ENCODE assay signal across 8 cellular contexts in genomic region chr12:71439362-71439612, GRCh38. TPM values are rescaled to one million over a fixed set of nuclear protein-coding genes. Genes with fewer than 3 reads are reported as not detected.
DNase-seq lines count a peak whose midpoint lies in the region; ATAC-seq and TF ChIP-seq lines count a peak whose summit lies in the region.

No MANE protein-coding gene starts in this region.

- peaks cover 21% of the 10 kb centered on the region for H3K4me1 Mint-ChIP-seq in activated naive CD4-positive, alpha-beta T cell treated with anti-CD3 and anti-CD28 coated beads, Interleukin-2, amount 10 ng/mL, durations not matched to agents 7 days and 5 days

- no peak for DNase-seq in activated naive CD4-positive, alpha-beta T cell treated with anti-CD3 and anti-CD28 coated beads, Interleukin-2, amount 10 ng/mL, durations not matched to agents 7 days and 5 days
- DNase-seq in activated naive CD4-positive, alpha-beta T cell treated with anti-CD3 and anti-CD28 coated beads, Interleukin-2, amount 50 U/mL, for 16 hours: no peak
- DNase-seq in cardiac fibroblast (ENCODE audit: low read depth in 2 of 2): peak in 1 of 2 donors; percentile 15
- no peak for DNase-seq in effector CD8-positive, alpha-beta T cell (lab: John Stamatoyannopoulos, UW)

- peaks cover 71% of the 10 kb centered on the region for H3K27me3 Mint-ChIP-seq in activated naive CD4-positive, alpha-beta T cell treated with anti-CD3 and anti-CD28 coated beads, Interleukin-2, amount 10 ng/mL, durations not matched to agents 7 days and 5 days

- TF ChIP-seq CTCF in cardiac fibroblast (IDR thresholded peaks at IDR 0.05; ENCODE audit: low read depth, low read length): no peak

- no peak for ATAC-seq in GM19463 (IDR thresholded peaks at IDR 0.05; ENCODE audit: unreplicated experiment)
- no peak for ATAC-seq in GM18858 (IDR thresholded peaks at IDR 0.05; ENCODE audit: unreplicated experiment)

- H3K9me3 ChIP-seq in mucosa of rectum (ENCODE audit: control insufficient read depth in 2 of 2, low read length in 2 of 2): peaks cover 0 to 2% of the 10 kb centered on the region in 2 donors

- peak overlapping the region; percentile 54 for H3K4me3 Mint-ChIP-seq in activated naive CD4-positive, alpha-beta T cell treated with anti-CD3 and anti-CD28 coated beads, Interleukin-2, amount 10 ng/mL, durations not matched to agents 7 days and 5 days

- H3K36me3 Mint-ChIP-seq in activated naive CD4-positive, alpha-beta T cell treated with anti-CD3 and anti-CD28 coated beads, Interleukin-2, amount 10 ng/mL, durations not matched to agents 7 days and 5 days: no peaks in the 10 kb centered on the region

- H3K27me3 ChIP-seq in mucosa of rectum (ENCODE audit: control insufficient read depth in 2 of 2, insufficient read depth in 2 of 2, low read length in 2 of 2): peaks cover 13 to 30% of the 10 kb centered on the region in 2 donors

- H3K27ac Mint-ChIP-seq in activated naive CD4-positive, alpha-beta T cell treated with anti-CD3 and anti-CD28 coated beads, Interleukin-2, amount 10 ng/mL, durations not matched to agents 7 days and 5 days: no peak overlapping the region

- no peak overlapping the region for H3K27ac ChIP-seq in mucosa of rectum (ENCODE audit: low read depth in 2 of 2, low read length in 2 of 2)
- H3K27ac ChIP-seq in urinary bladder (ENCODE audit: low read depth): no peak overlapping the region

- H3K36me3 ChIP-seq in mucosa of rectum (ENCODE audit: control insufficient read depth in 2 of 2, insufficient read depth in 2 of 2, low read length in 2 of 2) (no peaks in the 10 kb centered on the region), urinary bladder (ENCODE audit: insufficient read depth) (no peaks in the 10 kb centered on the region)

- CTCF ChIA-PET in activated naive CD4-positive, alpha-beta T cell treated with anti-CD3 and anti-CD28 coated beads, Interleukin-2, amount 10 ng/mL, durations not matched to agents 7 days and 5 days (lab: Charles Lee): no interaction called here

- H3K4me1 ChIP-seq in mucosa of rectum (ENCODE audit: control insufficient read depth in 2 of 2, insufficient read depth in 2 of 2, low read length in 2 of 2) (peaks cover 17 to 18% of the 10 kb centered on the region in 2 donors), urinary bladder (ENCODE audit: insufficient read depth) (no peaks in the 10 kb centered on the region)

- no peak overlapping the region for H3K9ac ChIP-seq in mucosa of rectum (ENCODE audit: low read depth in 1 of 2, low read length in 2 of 2)

- H3K9me3 Mint-ChIP-seq in activated naive CD4-positive, alpha-beta T cell treated with anti-CD3 and anti-CD28 coated beads, Interleukin-2, amount 10 ng/mL, durations not matched to agents 7 days and 5 days: peaks cover 7% of the 10 kb centered on the region

- WGBS in urinary bladder: under 1% methylated on average over 17 of the region's 17 CpGs

- H3K4me3 ChIP-seq in cardiac fibroblast (replicated peaks in 1 of 2; ENCODE audit: low read depth in 2 of 2, low read length in 2 of 2): peak overlapping the region; percentile 40 to 42
- peak overlapping the region; percentile 58 to 64 for H3K4me3 ChIP-seq in mucosa of rectum (ENCODE audit: low read length in 2 of 2)
- peak overlapping the region; percentile 14 for H3K4me3 ChIP-seq in urinary bladder (ENCODE audit: low read depth, low read length)

RNA-seq across cellular contexts. Expression of gene LGR5, which starts 0.3 kb away (rescaled TPM):
- 2.0 TPM for total RNA-seq in urinary bladder
- 0.14 TPM for polyA plus RNA-seq in urinary bladder
